In the genomic region with DNA sequence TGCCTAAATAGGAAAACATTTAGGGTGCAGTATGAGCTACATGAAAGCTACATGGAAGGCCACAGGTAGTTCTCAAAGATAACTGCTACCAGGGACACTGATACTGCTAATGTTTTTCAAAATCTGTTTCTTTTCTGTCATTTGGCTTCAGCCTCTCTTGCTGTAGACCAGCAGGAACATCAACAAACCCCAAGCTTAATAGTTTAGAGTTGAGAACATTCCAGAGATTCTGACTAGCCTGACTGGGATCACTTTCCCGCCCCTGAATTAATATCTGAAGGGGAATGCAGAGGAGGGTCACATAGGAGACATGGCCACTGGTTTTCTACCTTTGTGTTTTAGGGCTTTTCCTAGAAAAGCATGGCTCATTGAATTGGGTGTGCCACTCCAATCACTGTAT, we compare ENCODE assay signal across 20 cellular contexts. TPM values are rescaled to one million over a fixed set of nuclear protein-coding genes. Genes with fewer than 3 reads are reported as not detected.
DNase-seq lines count a peak whose midpoint lies in the region; ATAC-seq and FAIRE-seq lines count a peak whose summit lies in the region.
"Had no signal": no experiment of that assay in that cellular context is flagged by ENCODE, and none has a peak within 500 bp of the region (broad histone marks: within the 10 kb centered on the region; RNA-seq: fewer than 3 reads in every experiment).

No MANE protein-coding gene starts in this region.

- no peaks in the 10 kb centered on the region for H3K9me3 Mint-ChIP-seq in stimulated activated naive CD8-positive, alpha-beta T cell treated with anti-CD3 and anti-CD28 coated beads, Interleukin-15, Interleukin-2, amounts not matched to agents 100 ng/mL and 50 ng/mL, for 24 hours
- no peaks in the 10 kb centered on the region for H3K9me3 Mint-ChIP-seq in stimulated activated naive CD8-positive, alpha-beta T cell treated with anti-CD3 and anti-CD28 coated beads, Interleukin-15, amount 100 ng/mL, for 72 hours
- H3K9me3 Mint-ChIP-seq: IgD-negative memory B cell had no signal

- H3K36me3 ChIP-seq in mesodermal cell (ENCODE audit: control insufficient read depth, insufficient read depth, low read length), result peaks cover 7% of the 10 kb centered on the region

- no peaks in the 10 kb centered on the region for H3K9me3 ChIP-seq in mesodermal cell (ENCODE audit: control insufficient read depth, low read length)

- H3K4me3 Mint-ChIP-seq in stimulated activated naive CD8-positive, alpha-beta T cell treated with anti-CD3 and anti-CD28 coated beads, Interleukin-15, Interleukin-2, amounts not matched to agents 100 ng/mL and 50 ng/mL, for 24 hours, result no peak overlapping the region
- no peak overlapping the region for H3K4me3 Mint-ChIP-seq in stimulated activated naive CD8-positive, alpha-beta T cell treated with anti-CD3 and anti-CD28 coated beads, Interleukin-15, amount 100 ng/mL, for 72 hours
- H3K4me3 Mint-ChIP-seq: IgD-negative memory B cell had no signal

- ATAC-seq in stimulated activated naive CD8-positive, alpha-beta T cell treated with anti-CD3 and anti-CD28 coated beads, Interleukin-15, amount 100 ng/mL, for 72 hours, result no peak
- no peak for ATAC-seq in HG03432 (IDR thresholded peaks at IDR 0.05; ENCODE audit: unreplicated experiment)

- no peak for FAIRE-seq in frontal cortex (lab: Jason Lieb, UNC)

- peak overlapping the region; percentile 52 for H3K27ac ChIP-seq in mesodermal cell (ENCODE audit: low read depth, low read length, severe bottlenecking)
- H3K27ac ChIP-seq: PC-9, RWPE1 had no signal

- DNase-seq in stimulated activated naive CD8-positive, alpha-beta T cell treated with anti-CD3 and anti-CD28 coated beads, Interleukin-15, amount 100 ng/mL, for 72 hours, result no peak
- DNase-seq in astrocyte of the hippocampus (ENCODE audit: low read depth, low spot score) (peak; percentile 47), frontal cortex (ENCODE audit: low spot score in 2 of 2) (no peak), mesenteric fat pad (ENCODE audit: low spot score) (no peak)
- DNase-seq: C1 segment of cervical spinal cord, DMS79, Karpas-422, MM.1S, NCI-H1092, NCI-H1436 treated with DMSO at 0.1 percent for 48 hours, NCI-H2029, NCI-H345, NCI-H524 treated with DMSO at 0.1 percent for 48 hours, PC-9, SIG-M5 had no signal

- H3K4me1 ChIP-seq in mesodermal cell (ENCODE audit: control insufficient read depth, insufficient read depth, low read length, poor library complexity, severe bottlenecking), result peaks cover 24% of the 10 kb centered on the region

- H3K27me3 Mint-ChIP-seq in stimulated activated naive CD8-positive, alpha-beta T cell treated with anti-CD3 and anti-CD28 coated beads, Interleukin-15, Interleukin-2, amounts not matched to agents 100 ng/mL and 50 ng/mL, for 24 hours, result no peaks in the 10 kb centered on the region
- H3K27me3 Mint-ChIP-seq in stimulated activated naive CD8-positive, alpha-beta T cell treated with anti-CD3 and anti-CD28 coated beads, Interleukin-15, amount 100 ng/mL, for 72 hours, result no peaks in the 10 kb centered on the region
- H3K27me3 Mint-ChIP-seq: IgD-negative memory B cell had no signal

- H3K27ac Mint-ChIP-seq in stimulated activated naive CD8-positive, alpha-beta T cell treated with anti-CD3 and anti-CD28 coated beads, Interleukin-15, Interleukin-2, amounts not matched to agents 100 ng/mL and 50 ng/mL, for 24 hours, result peak overlapping the region; percentile 7
- H3K27ac Mint-ChIP-seq in stimulated activated naive CD8-positive, alpha-beta T cell treated with anti-CD3 and anti-CD28 coated beads, Interleukin-15, amount 100 ng/mL, for 72 hours, result peak overlapping the region in 1 of 2 donors; percentile 16
- H3K27ac Mint-ChIP-seq: IgD-negative memory B cell had no signal

- no peak overlapping the region for H3K4me3 ChIP-seq in mesodermal cell (ENCODE audit: extremely low read depth, insufficient read depth, low read length, poor library complexity, severe bottlenecking)
- H3K4me3 ChIP-seq: PC-9 had no signal

- 70 to 100% methylated on average over 1 of the region's 1 CpG for WGBS in mesodermal cell (ENCODE audit: insufficient coverage in 2 of 2), 2 experiments

- peaks cover 7% of the 10 kb centered on the region for H3K4me1 Mint-ChIP-seq in stimulated activated naive CD8-positive, alpha-beta T cell treated with anti-CD3 and anti-CD28 coated beads, Interleukin-15, Interleukin-2, amounts not matched to agents 100 ng/mL and 50 ng/mL, for 24 hours (ENCODE audit: low read depth)
- H3K4me1 Mint-ChIP-seq in stimulated activated naive CD8-positive, alpha-beta T cell treated with anti-CD3 and anti-CD28 coated beads, Interleukin-15, amount 100 ng/mL, for 72 hours, result peaks cover 12% of the 10 kb centered on the region
- H3K4me1 Mint-ChIP-seq: IgD-negative memory B cell had no signal

- peaks cover 37% of the 10 kb centered on the region for H3K36me3 Mint-ChIP-seq in stimulated activated naive CD8-positive, alpha-beta T cell treated with anti-CD3 and anti-CD28 coated beads, Interleukin-15, Interleukin-2, amounts not matched to agents 100 ng/mL and 50 ng/mL, for 24 hours (ENCODE audit: low read depth)

RNA-seq across cellular contexts. Expression of gene C3orf38, which starts 16.9 kb away (rescaled TPM):
- 25.4 TPM for polyA plus RNA-seq in mesodermal cell (2013, experiment 1 of 2)
- 26.6 TPM for polyA plus RNA-seq in mesodermal cell (2013, experiment 2 of 2)
- 67.3 TPM for total RNA-seq in frontal cortex
- total RNA-seq in mesenteric fat pad, result 22.6 TPM
